ENCODE assay signal across 7 cellular contexts in the genomic region with DNA sequence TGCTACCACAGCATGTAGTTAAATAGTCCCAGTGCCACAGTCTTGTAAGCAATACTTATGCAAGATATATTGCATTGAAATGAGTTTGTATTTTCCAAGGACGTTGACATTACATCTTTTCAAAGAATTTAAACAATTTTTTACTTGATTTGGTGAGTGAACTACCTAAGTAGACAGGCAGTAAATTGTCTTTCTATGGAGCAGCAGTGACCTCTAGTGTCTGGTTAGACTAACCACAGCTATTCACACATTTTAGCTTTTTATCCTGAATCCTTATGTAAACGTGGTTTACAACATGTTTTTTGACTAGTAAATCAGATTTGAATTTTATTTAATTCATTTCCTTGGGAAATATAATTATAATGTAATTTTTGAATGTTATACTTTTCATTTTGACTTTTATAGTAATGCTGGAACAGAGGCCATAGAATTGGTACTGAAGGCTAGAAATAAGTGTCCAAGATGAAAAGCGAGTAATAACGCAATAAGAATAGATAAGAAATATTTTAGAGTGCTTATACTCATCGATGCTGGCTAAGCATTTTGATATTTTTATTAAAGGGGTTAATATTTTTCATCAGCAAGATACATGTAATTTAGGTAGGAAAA. TPM values are rescaled to one million over a fixed set of nuclear protein-coding genes. Genes with fewer than 3 reads are reported as not detected.
DNase-seq lines count a peak whose midpoint lies in the region; ATAC-seq, FAIRE-seq and TF ChIP-seq lines count a peak whose summit lies in the region.

No MANE protein-coding gene starts in this region.

- H2AFZ ChIP-seq in parathyroid adenoma: no peak overlapping the region

- DNase-seq in GM04503 (ENCODE audit: low read depth) (peak; percentile 16), HTR-8/SVneo (ENCODE audit: insufficient read length, low spot score) (peak; percentile 13), RWPE1 (ENCODE audit: low spot score) (peak; percentile 30), esophagus squamous epithelium (lab: John Stamatoyannopoulos, UW) (no peak), lower leg skin (ENCODE audit: low spot score in 2 of 2) (no peak)

- ATAC-seq in GM21423 (IDR thresholded peaks at IDR 0.05; ENCODE audit: unreplicated experiment): peak; percentile 74

- H3K9ac ChIP-seq in parathyroid adenoma: no peak overlapping the region

- H3K79me2 ChIP-seq in parathyroid adenoma: no peaks in the 10 kb centered on the region

- H3K9me3 ChIP-seq in esophagus squamous epithelium (no peaks in the 10 kb centered on the region), parathyroid adenoma (ENCODE audit: control insufficient read depth, low read length) (no peaks in the 10 kb centered on the region)

- H3K4me1 ChIP-seq in esophagus squamous epithelium: peaks cover 0 to under 1% (median 0%) of the 10 kb centered on the region in 3 donors
- H3K4me1 ChIP-seq in parathyroid adenoma: no peaks in the 10 kb centered on the region

- TF ChIP-seq CTCF in RWPE1 (conservative IDR thresholded peaks at IDR 0.05; ENCODE audit: low read depth): peak; percentile 83
- peak in 5 of 6 experiments; percentile 44 to 74 (median 54) for TF ChIP-seq CTCF in esophagus squamous epithelium (IDR thresholded peaks at IDR 0.05)
- TF ChIP-seq CTCF in parathyroid adenoma (IDR thresholded peaks at IDR 0.05): peak; percentile 54
- TF ChIP-seq CTCF in lower leg skin (IDR thresholded peaks at IDR 0.05): no peak

- peak; percentile 4 for FAIRE-seq in HTR-8/SVneo (lab: Jason Lieb, UNC)

- H3K27me3 ChIP-seq in esophagus squamous epithelium (peaks cover 0 to 48% (median 0%) of the 10 kb centered on the region in 4 donors), parathyroid adenoma (ENCODE audit: control insufficient read depth, insufficient read depth, low read length) (no peaks in the 10 kb centered on the region)

- whole genome bisulfite sequencing in esophagus squamous epithelium, 2 donors: 30 to 32% methylated on average over 5 of the region's 5 CpGs
- WGBS in lower leg skin, 2 donors: 33 to 36% methylated on average over 5 of the region's 5 CpGs

- intact Hi-C loops in esophagus squamous epithelium (cut with DNase I): no loop called here
- intact Hi-C loops in lower leg skin (cut with DNase I; ENCODE audit: low total_unique reads): no loop called here

- CTCF ChIA-PET in RWPE1 (lab: Yijun Ruan, JAX): interaction anchor here (0.5 to 1.0 kb wide), 3 partner anchors 9 to 1699 kb away, joined by 3 to 4 read pairs (median 3); no protein-coding TSS in a partner anchor

- no peak overlapping the region for H3K27ac ChIP-seq in RWPE1
- no peak overlapping the region for H3K27ac ChIP-seq in esophagus squamous epithelium
- no peak overlapping the region for H3K27ac ChIP-seq in parathyroid adenoma

- H3K4me2 ChIP-seq in parathyroid adenoma (ENCODE audit: low read length): no peak overlapping the region

- POLR2A ChIA-PET in RWPE1 (lab: Yijun Ruan, JAX; ENCODE audit: low non-redundant PET): no interaction called here

- TF ChIP-seq POLR2A in esophagus squamous epithelium (IDR thresholded peaks at IDR 0.05): no peak
- TF ChIP-seq POLR2A in lower leg skin (IDR thresholded peaks at IDR 0.05): no peak

- H3K4me3 ChIP-seq in esophagus squamous epithelium: no peak overlapping the region
- H3K4me3 ChIP-seq in parathyroid adenoma (ENCODE audit: low read depth, low read length): no peak overlapping the region
- H3K4me3 ChIP-seq in lower leg skin (ENCODE audit: low read depth, poor library complexity, severe bottlenecking): no peak overlapping the region

- H3K36me3 ChIP-seq in esophagus squamous epithelium (no peaks in the 10 kb centered on the region), parathyroid adenoma (ENCODE audit: control insufficient read depth, insufficient read depth, low read length) (no peaks in the 10 kb centered on the region)

RNA-seq across cellular contexts. Expression of gene LRRTM3, which starts 5.6 kb away (rescaled TPM):
- total RNA-seq in esophagus squamous epithelium: under 1 TPM in 1 of 4 donors, not detected in 3; under 0.01 TPM
- total RNA-seq in lower leg skin: not detected

Comparison
In these comparisons a context has a peak if more than half of its experiments do, and no peak if none do; other contexts are left out.
1. DNase-seq: peak in GM04503 (single experiment), HTR-8/SVneo (single experiment) and RWPE1 (single experiment); none in esophagus squamous epithelium (single experiment) and lower leg skin (0 of 2).
2. CTCF ChIP-seq: peak in RWPE1 (single experiment), esophagus squamous epithelium (5 of 6) and parathyroid adenoma (single experiment); none in lower leg skin (0 of 3).